15 cellular contexts compared by ENCODE assay signal in genomic region chr2:5125017-5125730, GRCh38.
DNase-seq lines count a peak whose midpoint lies in the region; ATAC-seq and FAIRE-seq lines count a peak whose summit lies in the region.
"Had no signal": no experiment of that assay in that cellular context is flagged by ENCODE, and none has a peak within 500 bp of the region (broad histone marks: within the 10 kb centered on the region; RNA-seq: fewer than 3 reads in every experiment).

No MANE protein-coding gene starts in this region.

- H3K9ac ChIP-seq in HUES64 (ENCODE audit: low read depth, low read length) (0 out of 2 replicates have a peak overlapping the region, but pooled peaks have one; percentile 19), skeletal muscle tissue (ENCODE audit: low read depth in 1 of 3, low read length in 3 of 3) (no peak overlapping the region)

- H3K4me3 ChIP-seq in HUES64 (ENCODE audit: low read length), result peak overlapping the region; percentile 20
- H3K4me3 ChIP-seq in skeletal muscle tissue (ENCODE audit: low read length in 3 of 3), result no peak overlapping the region

- DNase-seq in NCI-H2029 treated with DMSO at 0.1 percent for 48 hours (lab: John Stamatoyannopoulos, UW) (peak; percentile 68), NCI-H774 (lab: John Stamatoyannopoulos, UW) (peak; percentile 80), RCC 7860 (ENCODE audit: low spot score) (no peak)
- DNase-seq: activated CD4-positive, alpha-beta T cell treated with anti-CD3 and anti-CD28 coated beads, Interleukin-2, amount 50 U/mL, for 4 hours; activated T-cell treated with anti-CD3 and anti-CD28 coated beads for 4 hours; Caco-2; GF-D8; T-cell had no signal

- no peak for FAIRE-seq in RCC 7860 (lab: Jason Lieb, UNC)
- FAIRE-seq: endometrium, GM12892 had no signal

- H3K4me1 ChIP-seq in HUES64 (ENCODE audit: insufficient read depth, low read length) (peaks cover 13% of the 10 kb centered on the region), skeletal muscle tissue (ENCODE audit: control insufficient read depth in 3 of 3, insufficient read depth in 3 of 3, low read length in 3 of 3) (no peaks in the 10 kb centered on the region)
- H3K4me1 ChIP-seq: Caco-2 had no signal

- H3K36me3 ChIP-seq in HUES64 (ENCODE audit: insufficient read depth, low read length) (no peaks in the 10 kb centered on the region), skeletal muscle tissue (ENCODE audit: control insufficient read depth in 3 of 3, insufficient read depth in 3 of 3, low read length in 3 of 3) (no peaks in the 10 kb centered on the region)

- H3K27ac ChIP-seq in HUES64 (ENCODE audit: low read depth, low read length) (peak overlapping the region; percentile 85; the same call in 1 of the 2 replicates), skeletal muscle tissue (ENCODE audit: low read depth, low read length) (peak overlapping the region; percentile 32)

- 24% methylated on average over 1 of the region's 2 CpGs for WGBS in HUES64

- ATAC-seq in HG02970 (IDR thresholded peaks at IDR 0.05; ENCODE audit: low FRiP score, unreplicated experiment) (no peak), esophagus mucosa (no peak)
- ATAC-seq: activated naive CD4-positive, alpha-beta T cell treated with anti-CD3 and anti-CD28 coated beads, Interleukin-2, amount 50 U/mL, for 72 hours; T-cell had no signal

- no peaks in the 10 kb centered on the region for H3K27me3 ChIP-seq in HUES64 (ENCODE audit: insufficient read depth, low read length)
- no peaks in the 10 kb centered on the region for H3K27me3 ChIP-seq in skeletal muscle tissue (ENCODE audit: control insufficient read depth in 3 of 3, insufficient read depth in 3 of 3, low read length in 3 of 3)

- no peaks in the 10 kb centered on the region for H3K9me3 ChIP-seq in HUES64 (ENCODE audit: insufficient read depth, low read depth, low read length)
- H3K9me3 ChIP-seq in skeletal muscle tissue (ENCODE audit: control insufficient read depth in 3 of 3, low read length in 3 of 3), result no peaks in the 10 kb centered on the region
- H3K9me3 ChIP-seq: Caco-2 had no signal
